In the genomic region with DNA sequence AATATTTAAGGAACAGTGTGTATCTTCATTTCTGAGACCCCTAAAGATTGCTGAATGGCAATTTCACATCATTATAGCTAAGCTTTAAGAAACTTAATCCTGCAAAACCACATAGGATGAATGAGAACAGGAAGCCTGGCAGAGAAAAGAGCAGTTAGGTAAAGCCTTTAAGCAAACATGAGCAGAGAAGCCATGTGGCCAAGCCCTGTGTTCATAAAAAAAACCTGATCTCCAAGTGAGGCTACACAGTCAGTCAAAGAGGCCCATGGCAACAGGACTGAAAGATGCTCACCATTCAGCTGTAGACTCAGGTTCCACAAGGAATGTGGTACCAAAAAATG, we compare ENCODE assay signal across 12 cellular contexts. TPM values are rescaled to one million over a fixed set of nuclear protein-coding genes. Genes with fewer than 3 reads are reported as not detected.
DNase-seq lines count a peak whose midpoint lies in the region; ATAC-seq, FAIRE-seq and TF ChIP-seq lines count a peak whose summit lies in the region.
"Had no signal": no experiment of that assay in that cellular context is flagged by ENCODE, and none has a peak within 500 bp of the region (broad histone marks: within the 10 kb centered on the region; RNA-seq: fewer than 3 reads in every experiment).

No MANE protein-coding gene starts in this region.

- POLR2A ChIA-PET in GM12878 (lab: Charles Lee), result interaction anchor here (1.1 to 1.7 kb wide), 3 partner anchors 9 to 224 kb away, joined by 3 to 12 read pairs (median 6); a partner anchor contains a TSS
- POLR2A ChIA-PET in SK-N-SH (lab: Yijun Ruan, JAX), result no interaction called here

- DNase-seq in COLO668 (lab: John Stamatoyannopoulos, UW; ENCODE audit: unreplicated experiment) (peak; percentile 1), HuH-7 (ENCODE audit: low spot score) (peak; percentile 20), GM12878 (ENCODE audit: low read depth, low spot score) (no peak), uterus (no peak), SK-N-SH (no peak), cerebellar cortex (ENCODE audit: low spot score) (no peak)
- DNase-seq: BE2C, NCI-H187 treated with DMSO at 0.1 percent for 48 hours had no signal

- H3K36me3 ChIP-seq in GM12878 (ENCODE audit: control insufficient read depth in 2 of 2, insufficient read depth in 2 of 2, low read length in 1 of 2) (peaks cover 0 to 5% of the 10 kb centered on the region in 2 experiments; a peak in 1 of 4 replicates), muscle layer of duodenum (ENCODE audit: control insufficient read depth in 1 of 2, insufficient read depth in 2 of 2, low read length in 2 of 2) (peaks cover 10 to 12% of the 10 kb centered on the region in 2 donors), uterus (no peaks in the 10 kb centered on the region), SK-N-SH (replicated peaks in 1 of 2; ENCODE audit: control insufficient read depth in 1 of 2, insufficient read depth in 2 of 2, low read length in 1 of 2) (peaks cover 9 to 11% of the 10 kb centered on the region in 2 experiments)
- H3K36me3 ChIP-seq: BE2C had no signal

- H3K4me2 ChIP-seq in GM12878 (ENCODE audit: control insufficient read depth, insufficient read depth), result peak overlapping the region; percentile 75
- H3K4me2 ChIP-seq in SK-N-SH, result no peak overlapping the region

- H4K20me1 ChIP-seq in GM12878 (ENCODE audit: control insufficient read depth, insufficient read depth), result no peaks in the 10 kb centered on the region
- no peaks in the 10 kb centered on the region for H4K20me1 ChIP-seq in SK-N-SH (ENCODE audit: insufficient read depth)

- CTCF ChIA-PET in GM12878 (lab: Yijun Ruan, JAX), result interaction anchor here (0.8 to 7.3 kb wide), 5 partner anchors 9 to 176 kb away, joined by 3 to 92 read pairs (median 8); a partner anchor contains a TSS
- CTCF ChIA-PET in SK-N-SH (lab: Yijun Ruan, JAX), result interaction anchor here (0.9 kb wide), 1 partner anchor 25 kb away, joined by 3 read pairs; no protein-coding TSS in a partner anchor

- H3K9me2 ChIP-seq in SK-N-SH, result no peaks in the 10 kb centered on the region

- H3K27ac ChIP-seq in GM12878 (ENCODE audit: control insufficient read depth, insufficient read depth) (peak overlapping the region; percentile 62), muscle layer of duodenum (ENCODE audit: low read length) (peak overlapping the region; percentile 27), uterus (no peak overlapping the region), SK-N-SH (ENCODE audit: low read depth in 2 of 2, low read length in 1 of 2) (no peak overlapping the region)

- TF ChIP-seq CTCF in GM12878 (IDR thresholded peaks at IDR 0.05 in 2 of 3, conservative IDR thresholded peaks at IDR 0.05 in 1 of 3; ENCODE audit: control insufficient read depth in 2 of 3, extremely low read depth in 1 of 3, insufficient read depth in 1 of 3, low read depth in 3 of 3, low read length in 3 of 3) (no peak), uterus (IDR thresholded peaks at IDR 0.05) (no peak), SK-N-SH (IDR thresholded peaks at IDR 0.05) (no peak)

- ATAC-seq in GM12878, result peak; percentile 38
- ATAC-seq in GM21360 (IDR thresholded peaks at IDR 0.05; ENCODE audit: unreplicated experiment), result no peak

- intact Hi-C loops in GM12878 (cut with micrococcal nuclease; ENCODE audit: unreplicated experiment), result no loop called here
- intact Hi-C loops in uterus (cut with DNase I; ENCODE audit: low total_unique reads), result no loop called here

- H3K4me1 ChIP-seq in GM12878 (ENCODE audit: control insufficient read depth, insufficient read depth, low read length), result peaks cover 43% of the 10 kb centered on the region
- H3K4me1 ChIP-seq in muscle layer of duodenum (ENCODE audit: control insufficient read depth in 1 of 2, insufficient read depth in 2 of 2, low read length in 2 of 2), result no peaks in the 10 kb centered on the region
- no peaks in the 10 kb centered on the region for H3K4me1 ChIP-seq in uterus
- no peaks in the 10 kb centered on the region; a peak in 1 of 4 replicates for H3K4me1 ChIP-seq in SK-N-SH (ENCODE audit: control insufficient read depth in 1 of 2, insufficient read depth in 2 of 2, low read depth in 1 of 2, low read length in 1 of 2)
- H3K4me1 ChIP-seq: BE2C had no signal

- RAD21 ChIA-PET in GM12878 (lab: Charles Lee; ENCODE audit: unreplicated experiment), result interaction anchor here (0.5 to 3.0 kb wide), 8 partner anchors 9 to 312 kb away, joined by 3 to 18 read pairs (median 4); a partner anchor contains a TSS

- H3K9ac ChIP-seq in GM12878 (ENCODE audit: control insufficient read depth, insufficient read depth, low read length), result no peak overlapping the region
- H3K9ac ChIP-seq in SK-N-SH, result no peak overlapping the region

- H3K79me2 ChIP-seq in GM12878 (ENCODE audit: control insufficient read depth, insufficient read depth, low read length) (no peaks in the 10 kb centered on the region), SK-N-SH (ENCODE audit: insufficient read depth) (no peaks in the 10 kb centered on the region; the same call in 1 of the 2 replicates)

- H2AFZ ChIP-seq in GM12878 (ENCODE audit: control insufficient read depth, low read depth, low read length) (no peak overlapping the region), SK-N-SH (ENCODE audit: low read depth) (no peak overlapping the region)

- in situ Hi-C loops in GM12878 (cut with MboI), result no loop called here

- H3K9me3 ChIP-seq in GM12878 (replicated peaks; ENCODE audit: control insufficient read depth, insufficient read depth, low read length), result no peaks in the 10 kb centered on the region
- no peaks in the 10 kb centered on the region for H3K9me3 ChIP-seq in muscle layer of duodenum (ENCODE audit: control insufficient read depth in 1 of 2, low read length in 2 of 2)
- H3K9me3 ChIP-seq in uterus, result no peaks in the 10 kb centered on the region
- no peaks in the 10 kb centered on the region for H3K9me3 ChIP-seq in SK-N-SH
- H3K9me3 ChIP-seq: BE2C had no signal

- no peaks in the 10 kb centered on the region for H3K27me3 ChIP-seq in GM12878 (replicated peaks in 1 of 2; ENCODE audit: control insufficient read depth in 2 of 2, insufficient read depth in 2 of 2, low read length in 1 of 2)
- no peaks in the 10 kb centered on the region for H3K27me3 ChIP-seq in muscle layer of duodenum (ENCODE audit: low read depth, low read length)
- H3K27me3 ChIP-seq in uterus, result no peaks in the 10 kb centered on the region
- no peaks in the 10 kb centered on the region for H3K27me3 ChIP-seq in SK-N-SH (ENCODE audit: insufficient read depth)
- H3K27me3 ChIP-seq: BE2C had no signal

- no peak for TF ChIP-seq EP300 in GM12878 (IDR thresholded peaks at IDR 0.05; ENCODE audit: borderline replicate concordance in 1 of 2, control insufficient read depth in 1 of 2, low read depth in 2 of 2, low read length in 2 of 2)
- no peak for TF ChIP-seq EP300 in SK-N-SH (IDR thresholded peaks at IDR 0.05; ENCODE audit: borderline replicate concordance in 1 of 2, low read depth in 1 of 2, low read length in 1 of 2)

- BruUV-seq in GM12878 (replicated peaks; lab: Mats Ljungman, UMichigan), result no TSS peak

- TF ChIP-seq RAD21 in GM12878 (IDR thresholded peaks at IDR 0.05; ENCODE audit: insufficient read depth, low read depth, low read length) (no peak), SK-N-SH (IDR thresholded peaks at IDR 0.05; ENCODE audit: low read length) (no peak)

- no peak for FAIRE-seq in GM12878 (lab: Jason Lieb, UNC)
- FAIRE-seq: G401.6 had no signal

- SMC1A ChIA-PET in GM12878 (lab: Charles Lee; ENCODE audit: uncharacterized antibody, unreplicated experiment), result interaction anchor here (0.6 to 5.2 kb wide), 7 partner anchors 9 to 176 kb away, joined by 3 to 46 read pairs (median 3); a partner anchor contains a TSS

- no peak overlapping the region for H3K4me3 ChIP-seq in GM12878
- no peak overlapping the region for H3K4me3 ChIP-seq in muscle layer of duodenum (ENCODE audit: low read depth in 1 of 2, low read length in 2 of 2)
- no peak overlapping the region for H3K4me3 ChIP-seq in uterus
- H3K4me3 ChIP-seq in SK-N-SH (ENCODE audit: low read depth in 2 of 2, low read length in 1 of 2), result no peak overlapping the region

- no peak for TF ChIP-seq POLR2A in GM12878 (IDR thresholded peaks at IDR 0.05; ENCODE audit: low read depth, low read length)
- TF ChIP-seq POLR2A in uterus (IDR thresholded peaks at IDR 0.05), result no peak

- no peaks in the 10 kb centered on the region for H3F3A ChIP-seq in SK-N-SH (replicated peaks; ENCODE audit: insufficient read depth)

RNA-seq across cellular contexts. Expression of a gene that starts 9.3 kb away (rescaled TPM):
- 17.4 and 21.2 TPM in 2 replicates for total RNA-seq in GM12878 (2013; cell fraction: nucleolus; rRNA removed)
- total RNA-seq in GM12878 (2014; rRNA removed), result 33.0 and 44.9 TPM in 2 replicates
- 34.0 and 36.1 TPM in 2 replicates for total RNA-seq in GM12878 (2014; rRNA removed; fragmentation: Illumina TruSeq; extraction: Trizol)
- total RNA-seq in GM12878 (2021), result 32.3 and 33.8 TPM in 2 replicates
- 23.6 TPM for polyA plus RNA-seq in GM12878 (2011; ENCODE audit: low read depth)
- polyA plus RNA-seq in GM12878 (2011; rRNA removed), result 43.0 and 59.4 TPM in 2 replicates
- 16.0 and 19.6 TPM in 2 replicates for polyA plus RNA-seq in GM12878 (2011; cell fraction: cytosol; rRNA removed)
- 9.3 and 14.8 TPM in 2 replicates for polyA plus RNA-seq in GM12878 (2011; cell fraction: nucleus; rRNA removed)
- polyA plus RNA-seq in GM12878 (2012), result 21.3 and 29.5 TPM in 2 replicates
- 46.5 and 64.2 TPM in 2 replicates for polyA plus RNA-seq in GM12878 (2014; fragmentation: Illumina TruSeq; extraction: Trizol)
- polyA plus RNA-seq in GM12878 (2014; fragmentation: Nextera tagmentation; extraction: Ambion mirVana), result 10 to 100 TPM; 36.0 to 45.2 TPM
- polyA plus RNA-seq in GM12878 (2014; rRNA removed), result 25.7 and 31.1 TPM in 2 replicates
- 10 to 100 TPM; 44.1 to 50.3 TPM for polyA plus RNA-seq in GM12878 (2016; fragmentation: Nextera tagmentation; extraction: Ambion mirVana)
- 28.2 and 37.3 TPM in 2 replicates for polyA minus RNA-seq in GM12878 (2011; rRNA and poly(A)+ RNA removed)
- polyA minus RNA-seq in GM12878 (2011; cell fraction: cytosol; rRNA and poly(A)+ RNA removed), result 7.7 and 9.6 TPM in 2 replicates
- 3.4 and 5.4 TPM in 2 replicates for polyA minus RNA-seq in GM12878 (2011; cell fraction: nucleus; rRNA and poly(A)+ RNA removed)
- total RNA-seq in uterus, result 10 to 100 TPM; 40.0 to 63.1 (median 46.9) TPM
- 43.2 and 63.2 TPM in 2 replicates for polyA plus RNA-seq in SK-N-SH (2012; rRNA removed)
- polyA plus RNA-seq in SK-N-SH (2012; cell fraction: cytosol; rRNA removed), result 60.7 and 61.2 TPM in 2 replicates
- 15.3 and 45.5 TPM in 2 replicates for polyA plus RNA-seq in SK-N-SH (2012; cell fraction: nucleus; rRNA removed)

RNA-seq across cellular contexts. Expression of a gene that starts 35.2 kb away (rescaled TPM):
- total RNA-seq in GM12878 (2013; cell fraction: nucleolus; rRNA removed), result not detected in 2 replicates
- total RNA-seq in GM12878 (2014; rRNA removed), result not detected in 2 replicates
- not detected in 2 replicates for total RNA-seq in GM12878 (2014; rRNA removed; fragmentation: Illumina TruSeq; extraction: Trizol)
- not detected in 2 replicates for total RNA-seq in GM12878 (2021)
- polyA plus RNA-seq in GM12878 (2011; ENCODE audit: low read depth), result not detected
- polyA plus RNA-seq in GM12878 (2011; rRNA removed), result not detected in 2 replicates
- not detected in 2 replicates for polyA plus RNA-seq in GM12878 (2011; cell fraction: cytosol; rRNA removed)
- not detected in 2 replicates for polyA plus RNA-seq in GM12878 (2011; cell fraction: nucleus; rRNA removed)
- polyA plus RNA-seq in GM12878 (2012), result not detected in 2 replicates
- polyA plus RNA-seq in GM12878 (2014; fragmentation: Illumina TruSeq; extraction: Trizol), result not detected in 2 replicates
- not detected for polyA plus RNA-seq in GM12878 (2014; fragmentation: Nextera tagmentation; extraction: Ambion mirVana)
- not detected in 2 replicates for polyA plus RNA-seq in GM12878 (2014; rRNA removed)
- not detected for polyA plus RNA-seq in GM12878 (2016; fragmentation: Nextera tagmentation; extraction: Ambion mirVana)
- not detected in 2 replicates for polyA minus RNA-seq in GM12878 (2011; rRNA and poly(A)+ RNA removed)
- polyA minus RNA-seq in GM12878 (2011; cell fraction: cytosol; rRNA and poly(A)+ RNA removed), result not detected in 2 replicates
- polyA minus RNA-seq in GM12878 (2011; cell fraction: nucleus; rRNA and poly(A)+ RNA removed), result not detected in 2 replicates
- total RNA-seq in uterus, result under 1 TPM in 2 of 4 donors, not detected in 2; 0.24 to 0.48 TPM
- not detected in 2 replicates for polyA plus RNA-seq in SK-N-SH (2012; rRNA removed)
- polyA plus RNA-seq in SK-N-SH (2012; cell fraction: cytosol; rRNA removed), result 0.03 TPM in 1 of 2 replicates, not detected in the other
- 0.05 TPM in 1 of 2 replicates, not detected in the other for polyA plus RNA-seq in SK-N-SH (2012; cell fraction: nucleus; rRNA removed)
- total RNA-seq: progenitor cell of endocrine pancreas had no signal

RNA-seq across cellular contexts. Expression of a gene that starts 59.5 kb away (rescaled TPM):
- 7.9 and 8.2 TPM in 2 replicates for total RNA-seq in GM12878 (2013; cell fraction: nucleolus; rRNA removed)
- total RNA-seq in GM12878 (2014; rRNA removed) (5.2 and 6.8 TPM in 2 replicates), GM12878 (2014; rRNA removed; fragmentation: Illumina TruSeq; extraction: Trizol) (10.7 and 13.4 TPM in 2 replicates), GM12878 (2021) (7.1 and 9.0 TPM in 2 replicates), uterus (10 to 100 TPM in 1 of 4 donors, 1 to 10 TPM in 3; 1.5 to 17.7 (median 6.1) TPM)
- polyA plus RNA-seq in GM12878 (2011; ENCODE audit: low read depth), result 6.5 TPM
- polyA plus RNA-seq in GM12878 (2011; rRNA removed) (9.4 and 15.7 TPM in 2 replicates), GM12878 (2014; fragmentation: Illumina TruSeq; extraction: Trizol) (9.6 and 15.0 TPM in 2 replicates), GM12878 (2014; fragmentation: Nextera tagmentation; extraction: Ambion mirVana) (10 to 100 TPM; 11.8 to 14.8 TPM), GM12878 (2014; rRNA removed) (5.0 and 8.1 TPM in 2 replicates), GM12878 (2016; fragmentation: Nextera tagmentation; extraction: Ambion mirVana) (1 to 10 TPM; 9.8 to 9.9 TPM), SK-N-SH (2012; rRNA removed) (0.99 and 1.2 TPM in 2 replicates)
- polyA plus RNA-seq in GM12878 (2011; cell fraction: cytosol; rRNA removed), result 3.3 and 3.7 TPM in 2 replicates
- 3.8 and 4.6 TPM in 2 replicates for polyA plus RNA-seq in GM12878 (2011; cell fraction: nucleus; rRNA removed)
- 6.9 and 13.1 TPM in 2 replicates for polyA plus RNA-seq in GM12878 (2012)
- 5.8 and 7.8 TPM in 2 replicates for polyA minus RNA-seq in GM12878 (2011; rRNA and poly(A)+ RNA removed)
- 1.9 and 2.1 TPM in 2 replicates for polyA minus RNA-seq in GM12878 (2011; cell fraction: cytosol; rRNA and poly(A)+ RNA removed)
- polyA minus RNA-seq in GM12878 (2011; cell fraction: nucleus; rRNA and poly(A)+ RNA removed), result 4.7 and 5.1 TPM in 2 replicates
- polyA plus RNA-seq in SK-N-SH (2012; cell fraction: cytosol; rRNA removed), result 1.7 and 1.8 TPM in 2 replicates
- polyA plus RNA-seq in SK-N-SH (2012; cell fraction: nucleus; rRNA removed), result 0.48 and 1.1 TPM in 2 replicates
- total RNA-seq: progenitor cell of endocrine pancreas had no signal

Comparison
In these comparisons a context has a peak if more than half of its experiments do, and no peak if none do; other contexts are left out.
1. DNase-seq: peak in COLO668 (single experiment) and HuH-7 (single experiment); none in GM12878 (single experiment), uterus (0 of 2), SK-N-SH (single experiment) and cerebellar cortex (single experiment).
2. H3K27ac ChIP-seq: peak in GM12878 (single experiment) and muscle layer of duodenum (single experiment); none in uterus (0 of 2) and SK-N-SH (0 of 2).